1 cellular context compared by ENCODE assay signal in genomic region chr16:3281222-3281621, GRCh38.
TF ChIP-seq lines count a peak whose summit lies in the region.

No MANE protein-coding gene starts in this region.

TF ChIP-seq in WTC11, 78 proteins besides CTCF, POLR2A, EP300 and RAD21 (continued from another document):
- TF ChIP-seq HMGXB4 (CRISPR knock-in tag; IDR thresholded peaks at IDR 0.05) (no peak), NFATC4 (CRISPR knock-in tag; IDR thresholded peaks at IDR 0.05) (no peak), RORB (CRISPR knock-in tag; IDR thresholded peaks at IDR 0.05) (no peak), NR3C1 (CRISPR knock-in tag; conservative IDR thresholded peaks at IDR 0.05; ENCODE audit: low read depth) (no peak)
